Comparison of ENCODE assay signal across 8 cellular contexts in the genomic region with DNA sequence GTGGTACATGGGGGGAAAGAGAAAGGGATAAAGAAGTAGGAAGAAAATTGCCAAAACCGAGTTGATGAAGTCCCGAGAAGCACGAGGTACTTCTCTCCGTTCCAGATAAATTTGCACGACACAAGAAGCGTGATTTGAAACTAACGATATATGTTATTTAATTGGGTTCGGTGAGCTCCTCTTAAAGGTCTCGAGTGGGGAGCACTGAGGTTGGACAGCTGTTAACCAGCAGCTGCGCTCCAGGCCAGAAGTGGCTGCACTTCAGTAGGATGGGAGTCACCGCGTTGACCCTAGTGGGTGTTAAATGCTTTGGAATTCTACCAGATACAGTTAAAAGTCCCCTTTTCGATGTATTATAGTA. TPM values are rescaled to one million over a fixed set of nuclear protein-coding genes. Genes with fewer than 3 reads are reported as not detected.
DNase-seq lines count a peak whose midpoint lies in the region; ATAC-seq and TF ChIP-seq lines count a peak whose summit lies in the region.

No MANE protein-coding gene starts in this region.

- peaks cover 10% of the 10 kb centered on the region for H3K79me1 ChIP-seq in mesendoderm (ENCODE audit: low read length)

- no peak overlapping the region for H2BK15ac ChIP-seq in mesendoderm (replicated peaks; ENCODE audit: low read depth)

- POLR2A ChIA-PET in Panc1 (lab: Charles Lee), result no interaction called here

- H3K4ac ChIP-seq in mesendoderm (ENCODE audit: low read depth, low read length), result no peak overlapping the region

- peak overlapping the region; percentile 86 for H3K18ac ChIP-seq in mesendoderm (ENCODE audit: low read length)

- intact Hi-C loops in Panc1 (cut with micrococcal nuclease; ENCODE audit: unreplicated experiment), result no loop called here
- intact Hi-C loops in aorta (cut with DNase I), result loop anchor here in 1 of 2 donors (5.0 kb wide), 1 partner anchor 38 kb away; a partner anchor contains a TSS

- no TSS peak for BruUV-seq in Panc1 (replicated peaks; lab: Mats Ljungman, UMichigan)

- CTCF ChIA-PET in Panc1 (lab: Charles Lee), result no interaction called here

- H3K4me3 ChIP-seq in Panc1 (ENCODE audit: low read depth in 2 of 2, low read length in 2 of 2) (peak overlapping the region; percentile 66 to 82), mesendoderm (ENCODE audit: low read length) (peak overlapping the region; percentile 64), aorta (ENCODE audit: low read length in 2 of 2) (peak overlapping the region; percentile 90 to 99)
- H3K4me3 ChIP-seq in effector memory CD4-positive, alpha-beta T cell (ENCODE audit: insufficient read depth, low read depth, low read length, poor library complexity, severe bottlenecking), result peak overlapping the region; percentile 98

- peak overlapping the region; percentile 95 for H3K56ac ChIP-seq in mesendoderm (ENCODE audit: low read length)

- H3K4me1 ChIP-seq in Panc1 (ENCODE audit: control insufficient read depth, insufficient read depth, low read length), result peaks cover 25% of the 10 kb centered on the region
- peaks cover 19% of the 10 kb centered on the region for H3K4me1 ChIP-seq in effector memory CD4-positive, alpha-beta T cell (ENCODE audit: control insufficient read depth, insufficient read depth, low read length, poor library complexity, severe bottlenecking)
- H3K4me1 ChIP-seq in mesendoderm (ENCODE audit: control insufficient read depth, low read depth, low read length), result peaks cover 2% of the 10 kb centered on the region
- H3K4me1 ChIP-seq in aorta (ENCODE audit: control insufficient read depth in 1 of 2, insufficient read depth in 2 of 2, low read length in 2 of 2), result peaks cover 0 to 2% of the 10 kb centered on the region in 2 donors

- H3K27me3 ChIP-seq in Panc1 (ENCODE audit: control insufficient read depth, insufficient read depth, low read length) (no peaks in the 10 kb centered on the region), mesendoderm (ENCODE audit: insufficient read depth, low read length, poor library complexity) (no peaks in the 10 kb centered on the region), aorta (ENCODE audit: control insufficient read depth in 1 of 2, insufficient read depth in 2 of 2, low read length in 1 of 2) (no peaks in the 10 kb centered on the region)
- no peaks in the 10 kb centered on the region for H3K27me3 ChIP-seq in effector memory CD4-positive, alpha-beta T cell (replicated peaks; ENCODE audit: control insufficient read depth, insufficient read depth, low read length, poor library complexity, severe bottlenecking)

- H3K36me3 ChIP-seq in Panc1 (ENCODE audit: control insufficient read depth, insufficient read depth, low read length) (peaks cover 3% of the 10 kb centered on the region; the same call in 1 of the 2 replicates), mesendoderm (ENCODE audit: control insufficient read depth, insufficient read depth, low read length) (no peaks in the 10 kb centered on the region), aorta (ENCODE audit: control insufficient read depth in 1 of 2, insufficient read depth in 2 of 2, low read length in 1 of 2) (no peaks in the 10 kb centered on the region)
- no peaks in the 10 kb centered on the region for H3K36me3 ChIP-seq in effector memory CD4-positive, alpha-beta T cell (ENCODE audit: control insufficient read depth, insufficient read depth, low read length)

- H3K79me2 ChIP-seq in mesendoderm (ENCODE audit: control insufficient read depth, insufficient read depth, low read length), result peaks cover 16% of the 10 kb centered on the region

- H4K5ac ChIP-seq in mesendoderm (ENCODE audit: low read length), result no peak overlapping the region

- no peak overlapping the region for H2AK5ac ChIP-seq in mesendoderm (ENCODE audit: low read length)

- no peak overlapping the region for H2BK120ac ChIP-seq in mesendoderm (ENCODE audit: low read depth, low read length)

- peak overlapping the region; percentile 43 for H3K4me2 ChIP-seq in mesendoderm (ENCODE audit: low read length)

- WGBS in mesendoderm (ENCODE audit: extremely low coverage, insufficient coverage, low lambda C conversion rate), result no CpG with 5 or more reads among the region's 13 CpGs
- 3 to 4% methylated on average over 13 of the region's 13 CpGs for WGBS in aorta, 2 donors

- in situ Hi-C loops in Panc1 (cut with HindIII; ENCODE audit: low pct_unique_long_range_greater_than_20kb, low sequenced_read_pairs), result no loop called here

- ATAC-seq in Panc1, result no peak
- no peak for ATAC-seq in aorta (ENCODE audit: low FRiP score)
- no peak for ATAC-seq in GM19035 (IDR thresholded peaks at IDR 0.05; ENCODE audit: unreplicated experiment)

- peak overlapping the region; percentile 94 for H3K9ac ChIP-seq in mesendoderm (ENCODE audit: low read length)

- H3K27ac ChIP-seq in Panc1 (ENCODE audit: low read length) (peak overlapping the region; percentile 81), mesendoderm (ENCODE audit: low read depth, low read length) (no peak overlapping the region), aorta (ENCODE audit: low read depth in 1 of 2, low read length in 2 of 2) (peak overlapping the region in 1 of 2 donors; percentile 80)
- peak overlapping the region; percentile 79 for H3K27ac ChIP-seq in effector memory CD4-positive, alpha-beta T cell (ENCODE audit: insufficient read depth, low read length, poor library complexity, severe bottlenecking)

- H2BK5ac ChIP-seq in mesendoderm (ENCODE audit: low read length), result no peak overlapping the region

- H3K23ac ChIP-seq in mesendoderm (ENCODE audit: low read length), result no peak overlapping the region

- DNase-seq in NCI-H2196 (lab: John Stamatoyannopoulos, UW; ENCODE audit: unreplicated experiment), result peak; percentile 28
- DNase-seq in NCI-H2196 treated with DMSO at 0.1 percent for 48 hours (lab: John Stamatoyannopoulos, UW; ENCODE audit: unreplicated experiment), result no peak
- DNase-seq in Panc1 (ENCODE audit: low read depth, low spot score), result no peak
- DNase-seq in effector memory CD4-positive, alpha-beta T cell, result no peak
- no peak for DNase-seq in mesendoderm
- DNase-seq in aorta, result no peak
- no peak for DNase-seq in NCI-H1436 (lab: John Stamatoyannopoulos, UW)

- H3K9me3 ChIP-seq in Panc1 (ENCODE audit: control insufficient read depth, insufficient read depth, low read depth, low read length), result no peaks in the 10 kb centered on the region
- no peaks in the 10 kb centered on the region for H3K9me3 ChIP-seq in effector memory CD4-positive, alpha-beta T cell (ENCODE audit: control insufficient read depth, low read length)
- no peaks in the 10 kb centered on the region for H3K9me3 ChIP-seq in aorta (ENCODE audit: control insufficient read depth, low read length)

- no peak overlapping the region for H4K8ac ChIP-seq in mesendoderm (ENCODE audit: low read depth, low read length)

- TF ChIP-seq CTCF in Panc1 (IDR thresholded peaks at IDR 0.05), result no peak

RNA-seq across cellular contexts. Expression of a gene that starts 0.9 kb away (rescaled TPM):
- total RNA-seq in Panc1 (2021; ENCODE audit: unreplicated experiment) (27.6 TPM), aorta (10 to 100 TPM; 47.3 to 56.9 TPM)
- polyA plus RNA-seq in Panc1 (2012; ENCODE audit: insufficient read length), result 18.6 TPM
- polyA plus RNA-seq in mesendoderm (2013, experiment 1 of 2), result 17.5 TPM
- 18.2 TPM for polyA plus RNA-seq in mesendoderm (2013, experiment 2 of 2)
- polyA plus RNA-seq in aorta, result 10 to 100 TPM; 18.9 to 39.8 TPM

RNA-seq across cellular contexts. Expression of a gene that starts 37.5 kb away (rescaled TPM):
- total RNA-seq in Panc1 (2021; ENCODE audit: unreplicated experiment) (9.5 TPM), aorta (10 to 100 TPM; 13.1 to 19.4 TPM)
- 8.1 TPM for polyA plus RNA-seq in Panc1 (2012; ENCODE audit: insufficient read length)
- 10.1 TPM for polyA plus RNA-seq in mesendoderm (2013, experiment 1 of 2)
- 10.4 TPM for polyA plus RNA-seq in mesendoderm (2013, experiment 2 of 2)
- polyA plus RNA-seq in aorta, result 10 to 100 TPM in 1 of 2 donors, 1 to 10 TPM in 1; 4.5 to 10.8 TPM
